Comparison of ENCODE assay signal across 9 cellular contexts in the genomic region with DNA sequence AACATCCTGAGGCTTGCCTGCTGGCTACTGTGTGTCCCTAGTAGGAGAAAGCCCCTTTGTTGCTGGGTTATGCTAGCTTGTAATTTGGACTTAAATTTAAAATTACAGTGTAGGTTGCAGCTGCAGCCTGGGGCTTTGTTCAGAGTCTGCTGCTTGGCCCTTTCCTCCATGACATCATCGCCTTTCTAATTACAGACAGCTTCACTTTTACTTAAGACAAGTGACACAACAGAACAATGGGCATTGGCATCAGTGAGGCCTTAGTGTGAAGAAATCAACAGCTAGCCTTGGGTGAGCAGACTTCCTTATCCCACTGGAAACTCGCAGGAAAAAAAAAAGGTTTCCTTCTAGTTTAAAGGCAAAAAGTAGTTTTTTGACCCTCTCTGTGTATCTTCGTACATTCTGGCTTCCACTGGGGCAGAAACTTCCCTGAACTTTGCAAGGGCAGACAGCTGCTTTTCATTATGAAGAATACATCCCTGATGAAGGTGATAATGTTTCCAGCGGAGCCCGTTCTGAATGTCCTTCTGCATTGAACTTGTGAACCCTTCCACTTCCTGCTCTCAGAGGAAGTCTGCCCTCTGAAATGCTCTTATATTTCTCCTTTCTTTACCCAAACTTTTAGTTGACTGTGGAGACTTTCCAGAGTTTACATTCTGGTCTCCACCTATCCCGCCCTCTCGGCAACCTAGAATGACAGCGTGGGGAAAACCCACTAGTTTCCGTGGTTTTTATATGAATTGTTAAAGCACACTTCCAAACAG.
DNase-seq lines count a peak whose midpoint lies in the region; ATAC-seq, FAIRE-seq and TF ChIP-seq lines count a peak whose summit lies in the region.
"Had no signal": no experiment of that assay in that cellular context is flagged by ENCODE, and none has a peak within 500 bp of the region (broad histone marks: within the 10 kb centered on the region; RNA-seq: fewer than 3 reads in every experiment).

No MANE protein-coding gene starts in this region.

- H3K36me3 Mint-ChIP-seq in activated CD8-positive, alpha-beta T cell treated with anti-CD3 and anti-CD28 coated beads for 36 hours (ENCODE audit: low read depth) = peaks cover 2% of the 10 kb centered on the region
- H3K36me3 Mint-ChIP-seq in immature natural killer cell = peaks cover 0 to 3% (median 0%) of the 10 kb centered on the region in 3 donors

- intact Hi-C loops in activated CD8-positive, alpha-beta T cell treated with anti-CD3 and anti-CD28 coated beads for 36 hours (cut with micrococcal nuclease) = loop anchor here (10.0 kb wide), 1 partner anchor 73 kb away; no protein-coding TSS in a partner anchor

- DNase-seq in SIG-M5 treated with dmso at 0.1 percent for 504 hours (lab: John Stamatoyannopoulos, UW; ENCODE audit: unreplicated experiment) (peak; percentile 9), SIG-M5 (lab: John Stamatoyannopoulos, UW) (no peak), immature natural killer cell (no peak), cortex of kidney (lab: John Stamatoyannopoulos, UW) (no peak), urothelium cell line (ENCODE audit: low spot score) (no peak)
- DNase-seq in activated CD8-positive, alpha-beta T cell treated with anti-CD3 and anti-CD28 coated beads for 36 hours = peak; percentile 20
- no peak for DNase-seq in central memory CD4-positive, alpha-beta T cell

- H3K4me1 Mint-ChIP-seq in activated CD8-positive, alpha-beta T cell treated with anti-CD3 and anti-CD28 coated beads for 36 hours (ENCODE audit: low read depth) = peaks cover 20% of the 10 kb centered on the region
- H3K4me1 Mint-ChIP-seq in immature natural killer cell = peaks cover 11 to 12% of the 10 kb centered on the region in 2 donors

- no peaks in the 10 kb centered on the region for H3K27me3 Mint-ChIP-seq in activated CD8-positive, alpha-beta T cell treated with anti-CD3 and anti-CD28 coated beads for 36 hours
- peaks cover 0 to 8% (median 6%) of the 10 kb centered on the region in 3 donors for H3K27me3 Mint-ChIP-seq in immature natural killer cell (ENCODE audit: low read depth in 3 of 3)

- H3K9me3 ChIP-seq in subcutaneous abdominal adipose tissue (ENCODE audit: control insufficient read depth in 5 of 5, low read length in 5 of 5) = no peaks in the 10 kb centered on the region

- peak overlapping the region in 3 of 5 donors; percentile 19 to 39 (median 20) for H3K9ac ChIP-seq in subcutaneous abdominal adipose tissue (ENCODE audit: low read length in 5 of 5)

- H3K27ac Mint-ChIP-seq in activated CD8-positive, alpha-beta T cell treated with anti-CD3 and anti-CD28 coated beads for 36 hours = peak overlapping the region; percentile 81
- peak overlapping the region in 2 of 6 donors; percentile 49 to 54 for H3K27ac Mint-ChIP-seq in immature natural killer cell

- H3K27me3 ChIP-seq in subcutaneous abdominal adipose tissue (ENCODE audit: control insufficient read depth in 5 of 5, insufficient read depth in 4 of 5, low read length in 5 of 5) = peaks cover 0 to 4% (median 0%) of the 10 kb centered on the region in 5 donors

- peak overlapping the region; percentile 74 for H3K27ac ChIP-seq in subcutaneous abdominal adipose tissue (ENCODE audit: low read depth, low read length)
- H3K27ac ChIP-seq: SK-N-MC had no signal

- CTCF ChIA-PET in activated CD8-positive, alpha-beta T cell treated with anti-CD3 and anti-CD28 coated beads for 36 hours (lab: Charles Lee) = interaction anchor here (0.7 kb wide), 1 partner anchor 15 kb away, joined by 4 read pairs; no protein-coding TSS in a partner anchor

- ATAC-seq in activated CD8-positive, alpha-beta T cell treated with anti-CD3 and anti-CD28 coated beads for 36 hours = peak; percentile 65

- no peak for TF ChIP-seq CTCF in activated CD8-positive, alpha-beta T cell treated with anti-CD3 and anti-CD28 coated beads for 36 hours (IDR thresholded peaks at IDR 0.05)

- peak overlapping the region in 2 of 5 donors; percentile 23 to 45 for H3K4me3 ChIP-seq in subcutaneous abdominal adipose tissue (ENCODE audit: low read depth in 1 of 5, low read length in 5 of 5)
- H3K4me3 ChIP-seq: SK-N-MC had no signal

- no peak for FAIRE-seq in urothelium cell line (lab: Jason Lieb, UNC)

- peak overlapping the region; percentile 22 for H3K4me3 Mint-ChIP-seq in activated CD8-positive, alpha-beta T cell treated with anti-CD3 and anti-CD28 coated beads for 36 hours
- peak overlapping the region in 4 of 5 donors; percentile 15 to 71 (median 51) for H3K4me3 Mint-ChIP-seq in immature natural killer cell

- H3K9me3 Mint-ChIP-seq in activated CD8-positive, alpha-beta T cell treated with anti-CD3 and anti-CD28 coated beads for 36 hours = peaks cover 3% of the 10 kb centered on the region
- no peaks in the 10 kb centered on the region for H3K9me3 Mint-ChIP-seq in immature natural killer cell

- peaks cover 0 to 29% (median 9%) of the 10 kb centered on the region in 5 donors for H3K4me1 ChIP-seq in subcutaneous abdominal adipose tissue (ENCODE audit: control insufficient read depth in 5 of 5, insufficient read depth in 5 of 5, low read length in 5 of 5)

- H3K36me3 ChIP-seq in subcutaneous abdominal adipose tissue (ENCODE audit: control insufficient read depth in 5 of 5, insufficient read depth in 5 of 5, low read length in 5 of 5) = no peaks in the 10 kb centered on the region

- POLR2A ChIA-PET in activated CD8-positive, alpha-beta T cell treated with anti-CD3 and anti-CD28 coated beads for 36 hours (lab: Charles Lee) = interaction anchor here (0.9 kb wide), 1 partner anchor 15 kb away, joined by 3 read pairs; no protein-coding TSS in a partner anchor

Comparison
In these comparisons a context has a peak if more than half of its experiments do, and no peak if none do; other contexts are left out.
1. DNase-seq: peak in SIG-M5 treated with dmso at 0.1 percent for 504 hours (single experiment) and activated CD8-positive, alpha-beta T cell treated with anti-CD3 and anti-CD28 coated beads for 36 hours (single experiment); none in SIG-M5 (single experiment), immature natural killer cell (0 of 3), cortex of kidney (single experiment), urothelium cell line (single experiment) and central memory CD4-positive, alpha-beta T cell (single experiment).